ENCODE assay signal across 15 cellular contexts in genomic region chr11:74134661-74135515, GRCh38. TPM values are rescaled to one million over a fixed set of nuclear protein-coding genes. Genes with fewer than 3 reads are reported as not detected.
DNase-seq lines count a peak whose midpoint lies in the region; ATAC-seq and TF ChIP-seq lines count a peak whose summit lies in the region.
"Had no signal": no experiment of that assay in that cellular context is flagged by ENCODE, and none has a peak within 500 bp of the region (broad histone marks: within the 10 kb centered on the region; RNA-seq: fewer than 3 reads in every experiment).

No MANE protein-coding gene starts in this region.

- peak; percentile 94 for DNase-seq in Caki2 (ENCODE audit: low read depth)
- DNase-seq in LHCN-M2 (ENCODE audit: low read depth), result peak; percentile 60
- DNase-seq in islet precursor cell, result peak; percentile 61
- no peak for DNase-seq in hippocampal formation (lab: John Stamatoyannopoulos, UW)
- DNase-seq in SIG-M5 (lab: John Stamatoyannopoulos, UW), result no peak
- DNase-seq in lower lobe of right lung, result no peak
- DNase-seq: activated naive CD8-positive, alpha-beta T cell treated with anti-CD3 and anti-CD28 coated beads for 36 hours; NCI-H1092 treated with DMSO at 0.1 percent for 48 hours; NCI-H526; SHP77 had no signal

- H3K27ac Mint-ChIP-seq in activated T-helper 17 cell treated with anti-CD3 and anti-CD28 coated beads, Interleukin-2, amount 50 U/mL, for 72 hours, result peak overlapping the region; percentile 10
- H3K27ac Mint-ChIP-seq: activated naive CD8-positive, alpha-beta T cell treated with anti-CD3 and anti-CD28 coated beads for 36 hours; B cell; stimulated activated memory B cell treated with anti-CD40 and anti-IgM and Interleukin-4, amounts not matched to agents 10 μg/mL and 1 μg/mL and 100 μg/mL, for 72 hours had no signal

- in situ Hi-C loops in Caki2 (cut with HindIII; ENCODE audit: low pct_unique_long_range_greater_than_20kb, low sequenced_read_pairs), result no loop called here

- H3K36me3 Mint-ChIP-seq in activated T-helper 17 cell treated with anti-CD3 and anti-CD28 coated beads, Interleukin-2, amount 50 U/mL, for 72 hours (ENCODE audit: low read depth), result peaks cover 89% of the 10 kb centered on the region

- intact Hi-C loops in lower lobe of right lung (cut with DNase I), result no loop called here

- no peak overlapping the region for H3K27ac ChIP-seq in lower lobe of right lung

- ATAC-seq in activated T-helper 17 cell treated with anti-CD3 and anti-CD28 coated beads, Interleukin-2, amount 50 U/mL, for 72 hours (replicated peaks), result no peak
- ATAC-seq in HG03139 (IDR thresholded peaks at IDR 0.05; ENCODE audit: unreplicated experiment) (no peak), lower lobe of right lung (no peak)
- ATAC-seq: esophagus mucosa; stimulated activated memory B cell treated with anti-CD40 and anti-IgM and Interleukin-4, amounts not matched to agents 10 μg/mL and 1 μg/mL and 100 μg/mL, for 72 hours had no signal

- no peaks in the 10 kb centered on the region for H3K27me3 ChIP-seq in lower lobe of right lung (ENCODE audit: low read depth)

- H3K9me3 Mint-ChIP-seq in activated T-helper 17 cell treated with anti-CD3 and anti-CD28 coated beads, Interleukin-2, amount 50 U/mL, for 72 hours, result no peaks in the 10 kb centered on the region
- H3K9me3 Mint-ChIP-seq: activated naive CD8-positive, alpha-beta T cell treated with anti-CD3 and anti-CD28 coated beads for 36 hours; stimulated activated memory B cell treated with anti-CD40 and anti-IgM and Interleukin-4, amounts not matched to agents 10 μg/mL and 1 μg/mL and 100 μg/mL, for 72 hours had no signal

- H3K4me1 Mint-ChIP-seq in activated T-helper 17 cell treated with anti-CD3 and anti-CD28 coated beads, Interleukin-2, amount 50 U/mL, for 72 hours, result no peaks in the 10 kb centered on the region
- H3K4me1 Mint-ChIP-seq: activated naive CD8-positive, alpha-beta T cell treated with anti-CD3 and anti-CD28 coated beads for 36 hours; B cell; stimulated activated memory B cell treated with anti-CD40 and anti-IgM and Interleukin-4, amounts not matched to agents 10 μg/mL and 1 μg/mL and 100 μg/mL, for 72 hours had no signal

- H3K4me3 Mint-ChIP-seq in activated T-helper 17 cell treated with anti-CD3 and anti-CD28 coated beads, Interleukin-2, amount 50 U/mL, for 72 hours, result no peak overlapping the region
- H3K4me3 Mint-ChIP-seq: activated naive CD8-positive, alpha-beta T cell treated with anti-CD3 and anti-CD28 coated beads for 36 hours; B cell; stimulated activated memory B cell treated with anti-CD40 and anti-IgM and Interleukin-4, amounts not matched to agents 10 μg/mL and 1 μg/mL and 100 μg/mL, for 72 hours had no signal

- H3K27me3 Mint-ChIP-seq in activated T-helper 17 cell treated with anti-CD3 and anti-CD28 coated beads, Interleukin-2, amount 50 U/mL, for 72 hours, result no peaks in the 10 kb centered on the region
- H3K27me3 Mint-ChIP-seq: activated naive CD8-positive, alpha-beta T cell treated with anti-CD3 and anti-CD28 coated beads for 36 hours; B cell; stimulated activated memory B cell treated with anti-CD40 and anti-IgM and Interleukin-4, amounts not matched to agents 10 μg/mL and 1 μg/mL and 100 μg/mL, for 72 hours had no signal

- peaks cover 14% of the 10 kb centered on the region for H3K4me1 ChIP-seq in lower lobe of right lung

- H3K4me3 ChIP-seq in lower lobe of right lung, result no peak overlapping the region

- peaks cover 65% of the 10 kb centered on the region for H3K36me3 ChIP-seq in lower lobe of right lung

- H3K9me3 ChIP-seq in lower lobe of right lung, result no peaks in the 10 kb centered on the region

- TF ChIP-seq CTCF in lower lobe of right lung (IDR thresholded peaks at IDR 0.05), result no peak

RNA-seq across cellular contexts. Expression of gene C2CD3, which starts 35.9 kb away (rescaled TPM):
- 28.4 and 32.4 TPM in 2 replicates for total RNA-seq in Caki2 (2014; rRNA removed; shearing (Covaris generic); ENCODE audit: low replicate concordance)
- 20.2 and 22.8 TPM in 2 replicates for total RNA-seq in LHCN-M2 (2014; rRNA removed)
- polyA plus RNA-seq in LHCN-M2 (2012), result 18.9 TPM
- total RNA-seq in activated T-helper 17 cell treated with anti-CD3 and anti-CD28 coated beads, Interleukin-2, amount 50 U/mL, for 72 hours, result 10 to 100 TPM; 35.3 to 37.9 TPM
- total RNA-seq in lower lobe of right lung, result 31.0 TPM

RNA-seq across cellular contexts. Expression of gene PPME1, which starts 36.2 kb away (rescaled TPM):
- total RNA-seq in Caki2 (2014; rRNA removed; shearing (Covaris generic); ENCODE audit: low replicate concordance), result 92.8 and 103 TPM in 2 replicates
- total RNA-seq in LHCN-M2 (2014; rRNA removed) (60.3 and 73.5 TPM in 2 replicates), lower lobe of right lung (29.4 TPM)
- polyA plus RNA-seq in LHCN-M2 (2012), result 295 TPM
- total RNA-seq in activated T-helper 17 cell treated with anti-CD3 and anti-CD28 coated beads, Interleukin-2, amount 50 U/mL, for 72 hours, result 10 to 100 TPM; 47.9 to 98.5 TPM

Comparison
In these comparisons a context has a peak if more than half of its experiments do, and no peak if none do; other contexts are left out.
1. DNase-seq: peak in Caki2 (single experiment), LHCN-M2 (single experiment) and islet precursor cell (single experiment); none in hippocampal formation (0 of 2), SIG-M5 (single experiment) and lower lobe of right lung (single experiment).